Comparison of ENCODE assay signal across 28 cellular contexts in genomic region chr1:68103006-68103545, GRCh38. TPM values are rescaled to one million over a fixed set of nuclear protein-coding genes. Genes with fewer than 3 reads are reported as not detected.
A peak's percentile ranks its signal among the peaks of the same experiment; 100 is the strongest.
DNase-seq lines count a peak whose midpoint lies in the region; ATAC-seq, FAIRE-seq and TF ChIP-seq lines count a peak whose summit lies in the region.
"Had no signal": no experiment of that assay in that cellular context is flagged by ENCODE, and none has a peak within 500 bp of the region (broad histone marks: within the 10 kb centered on the region; RNA-seq: fewer than 3 reads in every experiment).

No MANE protein-coding gene starts in this region.

- no peaks in the 10 kb centered on the region for H3K9me3 Mint-ChIP-seq in endothelial cell (ENCODE audit: unreplicated experiment)
- H3K9me3 Mint-ChIP-seq in natural killer cell, result no peaks in the 10 kb centered on the region
- H3K9me3 Mint-ChIP-seq: activated CD4-positive, alpha-beta T cell treated with anti-CD3 and anti-CD28 coated beads, Interleukin-2, amount 10 ng/mL, durations not matched to agents 7 days and 5 days; activated naive CD4-positive, alpha-beta T cell treated with anti-CD3 and anti-CD28 coated beads, Interleukin-2, amount 50 U/mL, for 72 hours; GM23338; naive B cell; stimulated activated naive CD8-positive, alpha-beta T cell treated with anti-CD3 and anti-CD28 coated beads, Interleukin-15, Interleukin-2, amounts not matched to agents 100 ng/mL and 50 ng/mL, for 24 hours had no signal

- no peak overlapping the region for H3K4me2 ChIP-seq in endothelial cell of umbilical vein (ENCODE audit: insufficient read depth, low read length)
- H3K4me2 ChIP-seq: GM23338, KMS-11 had no signal

- no peak for TF ChIP-seq EP300 in ovary (IDR thresholded peaks at IDR 0.05)

- H3K27me3 Mint-ChIP-seq in endothelial cell (ENCODE audit: unreplicated experiment) (no peaks in the 10 kb centered on the region), natural killer cell (ENCODE audit: low read depth in 2 of 2) (peaks cover 2 to 36% of the 10 kb centered on the region in 2 donors)
- H3K27me3 Mint-ChIP-seq: activated CD4-positive, alpha-beta T cell treated with anti-CD3 and anti-CD28 coated beads, Interleukin-2, amount 10 ng/mL, durations not matched to agents 7 days and 5 days had no signal

- no TSS peak for BruUV-seq in endothelial cell of umbilical vein (replicated peaks; lab: Mats Ljungman, UMichigan)

- H3K27ac ChIP-seq in endothelial cell of umbilical vein (ENCODE audit: insufficient read depth, low read depth, low read length) (no peak overlapping the region), ovary (no peak overlapping the region)
- H3K27ac ChIP-seq: KMS-11, left lung, right atrium auricular region, VCaP had no signal

- TF ChIP-seq CTCF in endothelial cell of umbilical vein (IDR thresholded peaks at IDR 0.05; ENCODE audit: extremely low read depth in 1 of 2, insufficient read depth in 1 of 2, low read depth in 1 of 2, low read length in 2 of 2) (no peak), endothelial cell (IDR thresholded peaks at IDR 0.05; ENCODE audit: unreplicated experiment) (no peak), natural killer cell (IDR thresholded peaks at IDR 0.05) (no peak), ovary (IDR thresholded peaks at IDR 0.05) (no peak)

- H3K36me3 ChIP-seq in endothelial cell of umbilical vein (ENCODE audit: control insufficient read depth in 2 of 2, extremely low read depth in 1 of 2, insufficient read depth in 2 of 2, low read length in 2 of 2), result no peaks in the 10 kb centered on the region
- H3K36me3 ChIP-seq in ovary, result no peaks in the 10 kb centered on the region
- H3K36me3 ChIP-seq: BE2C, left lung, right atrium auricular region had no signal

- H3K4me3 ChIP-seq in endothelial cell of umbilical vein (replicated peaks in 1 of 3; ENCODE audit: insufficient read depth in 1 of 3, low read depth in 1 of 3, low read length in 3 of 3) (no peak overlapping the region), ovary (no peak overlapping the region)
- H3K4me3 ChIP-seq: GM23338, left lung, right atrium auricular region had no signal

- FAIRE-seq in endothelial cell of umbilical vein (lab: Jason Lieb, UNC), result peak; percentile 67
- FAIRE-seq: HTR-8/SVneo had no signal

- intact Hi-C loops in endothelial cell of umbilical vein (cut with micrococcal nuclease), result no loop called here
- intact Hi-C loops in natural killer cell (cut with micrococcal nuclease), result no loop called here
- intact Hi-C loops in ovary (cut with DNase I), result loop anchor here in 2 of 4 donors (10.0 kb wide), 2 partner anchors 48 to 88 kb away; partner anchors contain the start of gene DIRAS3 (in 1 of the 2)

- H3K27ac Mint-ChIP-seq in endothelial cell (ENCODE audit: unreplicated experiment) (no peak overlapping the region), natural killer cell (no peak overlapping the region)
- H3K27ac Mint-ChIP-seq: activated CD4-positive, alpha-beta T cell treated with anti-CD3 and anti-CD28 coated beads, Interleukin-2, amount 10 ng/mL, durations not matched to agents 7 days and 5 days; activated CD8-positive, alpha-beta memory T cell treated with anti-CD3 and anti-CD28 coated beads, Interleukin-2, amount 10 ng/mL, durations not matched to agents 7 days and 5 days; activated naive CD4-positive, alpha-beta T cell treated with anti-CD3 and anti-CD28 coated beads, Interleukin-2, amount 50 U/mL, for 72 hours; GM23338; stimulated activated naive CD8-positive, alpha-beta T cell treated with anti-CD3 and anti-CD28 coated beads, Interleukin-15, Interleukin-2, amounts not matched to agents 100 ng/mL and 50 ng/mL, for 24 hours had no signal

- no peak for ATAC-seq in HG03354 (IDR thresholded peaks at IDR 0.05; ENCODE audit: poor library complexity, severe bottlenecking, unreplicated experiment)
- no peak for ATAC-seq in natural killer cell
- ATAC-seq: activated CD8-positive, alpha-beta memory T cell treated with anti-CD3 and anti-CD28 coated beads, Interleukin-2, amount 10 ng/mL, durations not matched to agents 7 days and 5 days; activated naive CD4-positive, alpha-beta T cell treated with anti-CD3 and anti-CD28 coated beads, Interleukin-2, amount 50 U/mL, for 72 hours; GM23338; left lung had no signal

- TF ChIP-seq POLR2A in endothelial cell of umbilical vein (IDR thresholded peaks at IDR 0.05; ENCODE audit: low read depth, low read length) (no peak), ovary (IDR thresholded peaks at IDR 0.05) (no peak)

- H3K9me1 ChIP-seq in endothelial cell of umbilical vein (replicated peaks; ENCODE audit: control insufficient read depth, extremely low read depth, insufficient read depth, low read length), result no peaks in the 10 kb centered on the region

- dilution Hi-C loops in endothelial cell of umbilical vein (cut with MboI; ENCODE audit: extremely low pct_ligation_motif_present, low sequenced_read_pairs), result no loop called here

- H3K4me1 Mint-ChIP-seq in endothelial cell (ENCODE audit: unreplicated experiment), result peaks cover 9% of the 10 kb centered on the region
- no peaks in the 10 kb centered on the region for H3K4me1 Mint-ChIP-seq in natural killer cell
- H3K4me1 Mint-ChIP-seq: activated CD4-positive, alpha-beta T cell treated with anti-CD3 and anti-CD28 coated beads, Interleukin-2, amount 10 ng/mL, durations not matched to agents 7 days and 5 days; activated CD8-positive, alpha-beta memory T cell treated with anti-CD3 and anti-CD28 coated beads, Interleukin-2, amount 10 ng/mL, durations not matched to agents 7 days and 5 days; naive B cell had no signal

- H3K4me1 ChIP-seq in endothelial cell of umbilical vein (ENCODE audit: control insufficient read depth, extremely low read depth, insufficient read depth, low read length) (peaks cover 7% of the 10 kb centered on the region), ovary (ENCODE audit: insufficient read depth) (peaks cover 3% of the 10 kb centered on the region)
- H3K4me1 ChIP-seq: BE2C, left lung, right atrium auricular region had no signal

- DNase-seq in D341Med (ENCODE audit: low spot score), result peak; percentile 63
- peak; percentile 99 for DNase-seq in NCI-H146 treated with DMSO at 0.1 percent for 48 hours (lab: John Stamatoyannopoulos, UW; ENCODE audit: unreplicated experiment)
- DNase-seq in NCI-H748 treated with DMSO at 0.1 percent for 48 hours (lab: John Stamatoyannopoulos, UW), result peak; percentile 91
- peak; percentile 79 for DNase-seq in endothelial cell of umbilical vein (ENCODE audit: low read depth, low spot score)
- DNase-seq in endothelial cell (ENCODE audit: low spot score), result no peak
- DNase-seq in natural killer cell, result no peak
- no peak for DNase-seq in ovary
- DNase-seq: activated CD4-positive, alpha-beta T cell treated with anti-CD3 and anti-CD28 coated beads, Interleukin-2, amount 10 ng/mL, durations not matched to agents 7 days and 5 days; activated CD8-positive, alpha-beta memory T cell treated with anti-CD3 and anti-CD28 coated beads, Interleukin-2, amount 10 ng/mL, durations not matched to agents 7 days and 5 days; BE2C; DMS79 treated with DMSO at 0.1 percent for 48 hours; dorsolateral prefrontal cortex; foreskin melanocyte; left lung; naive B cell; NCI-H2107; NCI-H526 treated with DMSO at 0.1 percent for 48 hours; Right ventricle myocardium superior; stimulated activated CD4-positive, alpha-beta T cell treated with anti-CD3 and anti-CD28 coated beads, Interleukin-4, amount 100 ng/mL, for 24 hours had no signal

- POLR2A ChIA-PET in endothelial cell of umbilical vein (lab: Charles Lee), result no interaction called here

- WGBS in ovary, 3 donors, result 95 to 97% (median 96%) methylated on average over 5 of the region's 5 CpGs

- H3K36me3 Mint-ChIP-seq in endothelial cell (ENCODE audit: low read depth, unreplicated experiment), result no peaks in the 10 kb centered on the region
- H3K36me3 Mint-ChIP-seq in natural killer cell, result no peaks in the 10 kb centered on the region
- H3K36me3 Mint-ChIP-seq: activated CD8-positive, alpha-beta memory T cell treated with anti-CD3 and anti-CD28 coated beads, Interleukin-2, amount 10 ng/mL, durations not matched to agents 7 days and 5 days; activated naive CD4-positive, alpha-beta T cell treated with anti-CD3 and anti-CD28 coated beads, Interleukin-2, amount 50 U/mL, for 72 hours; naive B cell had no signal

- no peaks in the 10 kb centered on the region for H3K79me2 ChIP-seq in endothelial cell of umbilical vein (ENCODE audit: control insufficient read depth, insufficient read depth, low read length)

- no peaks in the 10 kb centered on the region for H3K27me3 ChIP-seq in endothelial cell of umbilical vein (ENCODE audit: control insufficient read depth in 2 of 2, insufficient read depth in 2 of 2, low read length in 2 of 2)
- H3K27me3 ChIP-seq in ovary, result no peaks in the 10 kb centered on the region
- H3K27me3 ChIP-seq: BE2C, dorsolateral prefrontal cortex, left lung, right atrium auricular region had no signal

- H3K4me3 Mint-ChIP-seq in endothelial cell (ENCODE audit: unreplicated experiment) (no peak overlapping the region), natural killer cell (no peak overlapping the region)
- H3K4me3 Mint-ChIP-seq: activated CD4-positive, alpha-beta T cell treated with anti-CD3 and anti-CD28 coated beads, Interleukin-2, amount 10 ng/mL, durations not matched to agents 7 days and 5 days; activated CD8-positive, alpha-beta memory T cell treated with anti-CD3 and anti-CD28 coated beads, Interleukin-2, amount 10 ng/mL, durations not matched to agents 7 days and 5 days; GM23338; naive B cell; stimulated activated naive CD8-positive, alpha-beta T cell treated with anti-CD3 and anti-CD28 coated beads, Interleukin-15, Interleukin-2, amounts not matched to agents 100 ng/mL and 50 ng/mL, for 24 hours had no signal

- no peak overlapping the region for H3K9ac ChIP-seq in endothelial cell of umbilical vein (replicated peaks; ENCODE audit: extremely low read depth, insufficient read depth, low read length)
- H3K9ac ChIP-seq: KMS-11 had no signal

- no peak overlapping the region for H2AFZ ChIP-seq in endothelial cell of umbilical vein (ENCODE audit: low read depth, low read length)
- H2AFZ ChIP-seq: GM23338 had no signal

- H3K9me3 ChIP-seq in endothelial cell of umbilical vein (replicated peaks; ENCODE audit: control insufficient read depth, insufficient read depth, low read length), result no peaks in the 10 kb centered on the region
- no peaks in the 10 kb centered on the region for H3K9me3 ChIP-seq in ovary
- H3K9me3 ChIP-seq: BE2C, left lung, right atrium auricular region had no signal

- CTCF ChIA-PET in endothelial cell of umbilical vein (lab: Charles Lee), result interaction anchor here (1.2 to 1.7 kb wide), 3 partner anchors 50 to 249 kb away, joined by 4 to 7 read pairs (median 6); no protein-coding TSS in a partner anchor

- no peaks in the 10 kb centered on the region for H4K20me1 ChIP-seq in endothelial cell of umbilical vein (replicated peaks; ENCODE audit: control insufficient read depth, extremely low read depth, insufficient read depth, low read length)

RNA-seq across cellular contexts. Expression of gene DIRAS3, which starts 52.6 kb away (rescaled TPM):
- total RNA-seq in endothelial cell of umbilical vein (1.0 and 1.2 TPM in 2 replicates), endothelial cell (ENCODE audit: unreplicated experiment) (0.49 TPM), natural killer cell (not detected), ovary (100 to 1,000 TPM in 2 of 7 donors, 10 to 100 TPM in 5; 44.4 to 109 (median 74.8) TPM)
- polyA plus RNA-seq in endothelial cell of umbilical vein (6.7 and 7.6 TPM in 2 replicates), ovary (10 to 100 TPM; 58.3 to 66.5 TPM)
- 7.3 and 8.1 TPM in 2 replicates for polyA plus RNA-seq in endothelial cell of umbilical vein (2011; cell fraction: cytosol; rRNA removed)
- 9.2 and 10.4 TPM in 2 replicates for polyA plus RNA-seq in endothelial cell of umbilical vein (2011; cell fraction: nucleus; rRNA removed)
- polyA plus RNA-seq in endothelial cell of umbilical vein (2012), result 1.7 and 4.6 TPM in 2 replicates
- polyA minus RNA-seq in endothelial cell of umbilical vein, result 7.2 and 10.0 TPM in 2 replicates
- not detected for polyA minus RNA-seq in endothelial cell of umbilical vein (2011; cell fraction: cytosol; rRNA and poly(A)+ RNA removed)
- polyA minus RNA-seq in endothelial cell of umbilical vein (2011; cell fraction: nucleus; rRNA and poly(A)+ RNA removed), result 2.1 and 2.9 TPM in 2 replicates
- total RNA-seq: activated CD4-positive, alpha-beta T cell treated with anti-CD3 and anti-CD28 coated beads, Interleukin-2, amount 10 ng/mL, durations not matched to agents 7 days and 5 days; activated naive CD4-positive, alpha-beta T cell treated with anti-CD3 and anti-CD28 coated beads, Interleukin-2, amount 50 U/mL, for 72 hours; epithelial cell of proximal tubule had no signal

Comparison
In these comparisons a context has a peak if more than half of its experiments do, and no peak if none do; other contexts are left out.
1. DNase-seq: peak in D341Med (single experiment), NCI-H146 treated with DMSO at 0.1 percent for 48 hours (single experiment), NCI-H748 treated with DMSO at 0.1 percent for 48 hours (single experiment) and endothelial cell of umbilical vein (single experiment); none in endothelial cell (single experiment), natural killer cell (single experiment) and ovary (0 of 5).
2. RNA of gene DIRAS3, which starts 52.6 kb away (total RNA-seq): 44.4 to 109 TPM in ovary; 1.0 to 1.2 TPM in endothelial cell of umbilical vein, 0.49 TPM in endothelial cell (single experiment) and not detected in natural killer cell; every median in the first group is over 10 times any median in the second.